20 cellular contexts compared by ENCODE assay signal in the genomic region with DNA sequence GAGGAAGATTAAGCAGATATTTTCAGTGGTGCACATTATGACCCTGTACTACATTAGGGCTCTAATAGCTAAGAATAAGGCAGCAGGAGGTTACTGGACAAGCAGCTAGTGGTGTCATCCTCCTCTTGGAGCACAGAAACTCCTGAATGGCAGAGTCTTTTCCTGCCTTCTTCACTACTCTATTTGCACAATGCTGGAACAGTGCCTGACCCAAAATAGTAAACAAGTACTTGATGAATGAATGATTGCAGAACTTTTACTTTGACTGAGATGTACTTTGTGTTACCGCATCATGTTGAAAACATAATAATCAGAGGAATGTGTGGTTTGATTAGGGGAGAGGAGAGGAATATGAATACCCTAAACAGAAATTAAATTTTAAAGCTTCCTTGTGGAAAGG. TPM values are rescaled to one million over a fixed set of nuclear protein-coding genes. Genes with fewer than 3 reads are reported as not detected.
DNase-seq lines count a peak whose midpoint lies in the region; ATAC-seq and TF ChIP-seq lines count a peak whose summit lies in the region.
"Had no signal": no experiment of that assay in that cellular context is flagged by ENCODE, and none has a peak within 500 bp of the region (broad histone marks: within the 10 kb centered on the region; RNA-seq: fewer than 3 reads in every experiment).

No MANE protein-coding gene starts in this region.

- intact Hi-C loops in sciatic nerve (cut with DNase I): no loop called here
- intact Hi-C loops in Right ventricle myocardium superior (cut with DNase I): no loop called here

- DNase-seq in DMS53 (lab: John Stamatoyannopoulos, UW) (peak; percentile 10), DMS53 treated with DMSO at 0.1 percent for 48 hours (lab: John Stamatoyannopoulos, UW; ENCODE audit: unreplicated experiment) (no peak), amniotic epithelial cell (ENCODE audit: low read depth) (peak; percentile 73), fibroblast of peridontal ligament (ENCODE audit: extremely low read depth) (peak; percentile 64), sciatic nerve (ENCODE audit: low spot score) (no peak), medulla oblongata (ENCODE audit: extremely low spot score) (no peak), GM10266 (ENCODE audit: extremely low spot score) (no peak), Right ventricle myocardium superior (no peak)
- DNase-seq: Calu3, DMS153, H9, KG1, NCI-H1048, NCI-H1417, NCI-H1694, NCI-H2029 treated with DMSO at 0.1 percent for 48 hours, NCI-H446 treated with DMSO at 0.1 percent for 48 hours, NCI-H526, SHP77 treated with DMSO at 0.1 percent for 48 hours had no signal

- ATAC-seq in sciatic nerve (peak; percentile 26), Right ventricle myocardium superior (ENCODE audit: poor library complexity) (no peak)
- ATAC-seq: GM23338 had no signal

- TF ChIP-seq CTCF in GM10266 (IDR thresholded peaks at IDR 0.05; ENCODE audit: control insufficient read depth, insufficient read depth, low read depth, missing control alignments): no peak

RNA-seq across cellular contexts. Expression of gene UST, which starts 30.0 kb away (rescaled TPM):
- total RNA-seq in sciatic nerve (33.1 TPM), Right ventricle myocardium superior (3.9 TPM)

Comparison
In these comparisons a context has a peak if more than half of its experiments do, and no peak if none do; other contexts are left out.
1. DNase-seq: peak in DMS53 (single experiment), amniotic epithelial cell (single experiment) and fibroblast of peridontal ligament (single experiment); none in DMS53 treated with DMSO at 0.1 percent for 48 hours (single experiment), sciatic nerve (single experiment), medulla oblongata (single experiment), GM10266 (single experiment) and Right ventricle myocardium superior (single experiment).